18 cellular contexts compared by ENCODE assay signal in the genomic region with DNA sequence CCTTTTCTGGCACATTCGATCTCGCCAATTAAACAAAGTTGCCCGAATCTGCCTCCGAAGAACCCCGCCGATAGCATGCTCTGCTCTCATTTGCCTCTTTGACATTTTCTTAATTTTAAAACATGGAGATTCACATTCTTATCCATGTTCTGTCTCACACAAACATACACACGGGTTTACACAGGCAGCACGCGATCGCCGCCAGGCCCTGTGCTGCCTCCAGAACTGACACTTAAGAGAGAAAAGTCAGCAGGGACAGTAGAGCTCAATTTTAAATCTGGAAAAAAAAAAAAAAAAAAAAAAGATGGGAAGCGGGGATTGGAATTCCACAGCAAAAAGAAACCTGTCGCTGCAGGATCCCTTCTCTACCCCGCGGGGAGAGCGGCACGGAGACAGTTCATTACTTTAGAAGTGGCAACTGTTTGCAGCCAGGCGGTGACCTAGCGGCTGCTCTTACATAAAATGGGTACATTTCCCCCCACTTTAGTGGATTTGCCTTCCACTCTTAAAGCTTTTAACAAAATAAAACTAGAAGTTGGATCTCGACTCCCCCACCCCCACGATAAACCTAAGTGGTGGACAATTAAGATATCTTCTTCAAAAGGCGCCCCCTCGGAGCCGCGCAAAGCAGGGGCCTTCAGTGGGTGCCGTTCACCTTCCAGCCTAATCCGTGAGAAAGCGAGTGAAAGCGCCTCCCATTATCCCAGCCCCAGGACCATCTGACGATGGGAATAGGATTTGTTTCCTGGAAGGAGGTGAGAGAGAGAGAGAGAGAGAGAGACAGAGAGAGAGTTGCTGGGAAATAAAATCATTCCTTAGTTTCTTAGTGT. TPM values are rescaled to one million over a fixed set of nuclear protein-coding genes. Genes with fewer than 3 reads are reported as not detected.
DNase-seq lines count a peak whose midpoint lies in the region; ATAC-seq and TF ChIP-seq lines count a peak whose summit lies in the region.
"Had no signal": no experiment of that assay in that cellular context is flagged by ENCODE, and none has a peak within 500 bp of the region (broad histone marks: within the 10 kb centered on the region; RNA-seq: fewer than 3 reads in every experiment).

No MANE protein-coding gene starts in this region.

- H3K4me3 ChIP-seq in HUES64 (ENCODE audit: low read length) (peak overlapping the region; percentile 47), endocrine pancreas (ENCODE audit: control insufficient read depth, insufficient read depth, low read length) (peak overlapping the region; percentile 32)
- H3K4me3 ChIP-seq: SJCRH30, skin epidermis had no signal

- H3K27me3 ChIP-seq in HUES64 (ENCODE audit: insufficient read depth, low read length) (peaks cover 93% of the 10 kb centered on the region), endocrine pancreas (ENCODE audit: control insufficient read depth, insufficient read depth, low read length) (no peaks in the 10 kb centered on the region)
- H3K27me3 ChIP-seq: SJCRH30 had no signal

- H3K27ac Mint-ChIP-seq in neural crest cell (ENCODE audit: unreplicated experiment) = peak overlapping the region; percentile 64
- H3K27ac Mint-ChIP-seq: activated T-helper 2 cell treated with anti-CD3 and anti-CD28 coated beads, Interferon-gamma antibody, Interleukin-2, Interleukin-4, amounts not matched to agents 10 μg/mL and 5 μg/mL and 100 μg/mL, durations not matched to agents 14 hours and 24 hours and 36 hours; CD4-positive, CD25-positive, alpha-beta regulatory T cell had no signal

- POLR2A ChIA-PET in GM10248 (lab: Yijun Ruan, JAX) = no interaction called here

- H3K9me3 Mint-ChIP-seq in neural crest cell = no peaks in the 10 kb centered on the region
- H3K9me3 Mint-ChIP-seq: activated T-helper 2 cell treated with anti-CD3 and anti-CD28 coated beads, Interferon-gamma antibody, Interleukin-2, Interleukin-4, amounts not matched to agents 10 μg/mL and 5 μg/mL and 100 μg/mL, durations not matched to agents 14 hours and 24 hours and 36 hours had no signal

- H3K4me1 Mint-ChIP-seq in neural crest cell = peaks cover 71% of the 10 kb centered on the region

- WGBS in HUES64 = 4% methylated on average over 30 of the region's 30 CpGs

- CTCF ChIA-PET in GM10248 (lab: Yijun Ruan, JAX) = no interaction called here

- H3K9me3 ChIP-seq in HUES64 (ENCODE audit: insufficient read depth, low read depth, low read length) (no peaks in the 10 kb centered on the region), endocrine pancreas (ENCODE audit: control insufficient read depth, low read length) (no peaks in the 10 kb centered on the region)
- H3K9me3 ChIP-seq: neutrophil, SJCRH30 had no signal

- peaks cover 3% of the 10 kb centered on the region; the same call in 1 of the 2 replicates for H3K36me3 ChIP-seq in HUES64 (ENCODE audit: insufficient read depth, low read length)
- H3K36me3 ChIP-seq in endocrine pancreas (ENCODE audit: control insufficient read depth, insufficient read depth, low read length) = peaks cover 4% of the 10 kb centered on the region
- H3K36me3 ChIP-seq: neutrophil, SJCRH30 had no signal

- H3K36me3 Mint-ChIP-seq in neural crest cell (ENCODE audit: low read depth) = peaks cover 31% of the 10 kb centered on the region
- H3K36me3 Mint-ChIP-seq: CD4-positive, CD25-positive, alpha-beta regulatory T cell had no signal

- no peak overlapping the region for H3K27ac ChIP-seq in HUES64 (ENCODE audit: low read depth, low read length)
- H3K27ac ChIP-seq: neutrophil, SJCRH30, skin epidermis had no signal

- H3K9ac ChIP-seq in HUES64 (ENCODE audit: low read depth, low read length) = no peak overlapping the region
- peak overlapping the region; percentile 23 for H3K9ac ChIP-seq in endocrine pancreas (ENCODE audit: control insufficient read depth, insufficient read depth, low read length)

- peak overlapping the region; percentile 73 for H3K4me3 Mint-ChIP-seq in neural crest cell

- H3K4me1 ChIP-seq in HUES64 (ENCODE audit: insufficient read depth, low read length) (peaks cover 24% of the 10 kb centered on the region), endocrine pancreas (ENCODE audit: control insufficient read depth, insufficient read depth, low read length) (peaks cover 8% of the 10 kb centered on the region)
- H3K4me1 ChIP-seq: SJCRH30 had no signal

- ATAC-seq in HG03097 (IDR thresholded peaks at IDR 0.05; ENCODE audit: low FRiP score, unreplicated experiment) = no peak
- ATAC-seq: activated CD4-positive, CD25-positive, alpha-beta regulatory T cell treated with anti-CD3 and anti-CD28 coated beads, Interleukin-2, amount 50 U/mL, for 24 hours; left ventricle myocardium superior had no signal

- peaks cover 94% of the 10 kb centered on the region for H3K27me3 Mint-ChIP-seq in neural crest cell (ENCODE audit: low read depth)

- no peak for TF ChIP-seq CTCF in GM10248 (IDR thresholded peaks at IDR 0.05; ENCODE audit: control extremely low read depth, extremely low read depth, low read depth, missing control alignments)
- no peak for TF ChIP-seq CTCF in neural crest cell (conservative IDR thresholded peaks at IDR 0.05)

- peak; percentile 13 for DNase-seq in GM10248 (ENCODE audit: extremely low spot score)
- DNase-seq in neural crest cell (ENCODE audit: low read depth, low spot score) = no peak
- no peak for DNase-seq in NCI-H69 (lab: John Stamatoyannopoulos, UW)
- no peak for DNase-seq in DMS114 treated with DMSO at 0.1 percent for 48 hours (lab: John Stamatoyannopoulos, UW; ENCODE audit: unreplicated experiment)
- DNase-seq: CD4-positive, CD25-positive, alpha-beta regulatory T cell; GDM1; GOT3; left ventricle myocardium superior; SJCRH30 had no signal

RNA-seq across cellular contexts. Expression of gene PAX6, which starts 13.7 kb away (rescaled TPM):
- polyA plus RNA-seq in HUES64 (2013, experiment 1 of 2) = 2.2 TPM
- polyA plus RNA-seq in HUES64 (2013, experiment 2 of 2) = 5.3 TPM
- 83.7 and 86.7 TPM in 2 replicates for total RNA-seq in neural crest cell
- total RNA-seq: activated T-helper 2 cell treated with anti-CD3 and anti-CD28 coated beads, Interferon-gamma antibody, Interleukin-2, Interleukin-4, amounts not matched to agents 10 μg/mL and 5 μg/mL and 100 μg/mL, durations not matched to agents 14 hours and 24 hours and 36 hours; bronchial epithelial cell; CD4-positive, CD25-positive, alpha-beta regulatory T cell; left ventricle myocardium superior; MCF 10A had no signal
- polyA plus RNA-seq: CD4-positive, CD25-positive, alpha-beta regulatory T cell had no signal
